36 cellular contexts compared by ENCODE assay signal in genomic region chr1:182735343-182735742, GRCh38. TPM values are rescaled to one million over a fixed set of nuclear protein-coding genes. Genes with fewer than 3 reads are reported as not detected.
"Had no signal": no experiment of that assay in that cellular context is flagged by ENCODE, and none has a peak within 500 bp of the region (broad histone marks: within the 10 kb centered on the region; RNA-seq: fewer than 3 reads in every experiment).

No MANE protein-coding gene starts in this region.

- ATAC-seq: activated CD8-positive, alpha-beta T cell treated with anti-CD3 and anti-CD28 coated beads for 36 hours; activated naive CD4-positive, alpha-beta T cell treated with anti-CD3 and anti-CD28 coated beads, Interleukin-2, amount 50 U/mL, for 72 hours; activated T-cell treated with anti-CD3 and anti-CD28 coated beads, Interleukin-2, amount 50 U/mL, for 4 hours; activated T-cell treated with anti-CD3 and anti-CD28 coated beads, Interleukin-2, amount 50 U/mL, for 72 hours; activated T-helper 17 cell treated with anti-CD3 and anti-CD28 coated beads, Interleukin-2, amount 50 U/mL, for 72 hours; body of pancreas had no signal

- H3K4me3 Mint-ChIP-seq: activated B cell treated with CpG ODN at 0.5 μM for 24 hours; activated CD4-positive, alpha-beta memory T cell treated with anti-CD3 and anti-CD28 coated beads for 36 hours; activated CD4-positive, alpha-beta T cell treated with anti-CD3 and anti-CD28 coated beads, Interleukin-2, amount 10 ng/mL, durations not matched to agents 24 days and 14 days; activated CD8-positive, alpha-beta T cell treated with anti-CD3 and anti-CD28 coated beads for 36 hours; activated naive CD4-positive, alpha-beta T cell treated with anti-CD3 and anti-CD28 coated beads for 36 hours; activated naive CD8-positive, alpha-beta T cell treated with anti-CD3 and anti-CD28 coated beads for 36 hours; activated T-cell treated with anti-CD3 and anti-CD28 coated beads, Interleukin-2, amount 50 U/mL, for 4 hours; activated T-cell treated with anti-CD3 and anti-CD28 coated beads, Interleukin-2, amount 50 U/mL, for 72 hours; activated T-helper 1 cell treated with anti-CD3 and anti-CD28 coated beads, Interleukin-12 subunit alpha, Interleukin-12 subunit beta, Interleukin-2, Interleukin-4 antibody, amounts not matched to agents 30 ng/mL and 10 ng/mL and 1 ng/mL, durations not matched to agents 14 hours and 24 hours and 36 hours; activated T-helper 17 cell treated with anti-CD3 and anti-CD28 coated beads, Interleukin-2, amount 50 U/mL, for 72 hours; T-helper 1 cell treated with Interleukin-12 subunit alpha and Interleukin-12 subunit beta and Interleukin-4 antibody, amounts not matched to agents 30 μg/mL and 1 μg/mL, for 36 hours; T-helper 2 cell treated with Interferon-gamma antibody and Interleukin-4, amounts not matched to agents 5 μg/mL and 100 μg/mL, for 36 hours had no signal

- H3K27ac ChIP-seq: adrenal gland, body of pancreas, brain microvascular endothelial cell, breast epithelium, VCaP had no signal

- H3K4me1 Mint-ChIP-seq: activated B cell treated with CpG ODN at 0.5 μM for 24 hours; activated T-helper 17 cell treated with anti-CD3 and anti-CD28 coated beads, Interleukin-2, amount 50 U/mL, for 72 hours had no signal

- H3K27ac Mint-ChIP-seq: activated B cell treated with CpG ODN at 0.5 μM for 24 hours; activated CD4-positive, alpha-beta memory T cell treated with anti-CD3 and anti-CD28 coated beads for 36 hours; activated CD4-positive, alpha-beta T cell treated with anti-CD3 and anti-CD28 coated beads, Interleukin-2, amount 10 ng/mL, durations not matched to agents 24 days and 14 days; activated CD8-positive, alpha-beta T cell treated with anti-CD3 and anti-CD28 coated beads for 36 hours; activated naive CD4-positive, alpha-beta T cell treated with anti-CD3 and anti-CD28 coated beads for 36 hours; activated naive CD4-positive, alpha-beta T cell treated with anti-CD3 and anti-CD28 coated beads, Interleukin-2, amount 50 U/mL, for 72 hours; activated naive CD8-positive, alpha-beta T cell treated with anti-CD3 and anti-CD28 coated beads for 36 hours; activated T-cell treated with anti-CD3 and anti-CD28 coated beads, Interleukin-2, amount 50 U/mL, for 72 hours; activated T-helper 1 cell treated with anti-CD3 and anti-CD28 coated beads, Interleukin-12 subunit alpha, Interleukin-12 subunit beta, Interleukin-2, Interleukin-4 antibody, amounts not matched to agents 30 ng/mL and 10 ng/mL and 1 ng/mL, durations not matched to agents 14 hours and 24 hours and 36 hours; activated T-helper 17 cell treated with anti-CD3 and anti-CD28 coated beads, Interleukin-2, amount 50 U/mL, for 72 hours; T-helper 1 cell treated with Interleukin-12 subunit alpha and Interleukin-12 subunit beta and Interleukin-4 antibody, amounts not matched to agents 30 μg/mL and 1 μg/mL, for 36 hours; T-helper 2 cell treated with Interferon-gamma antibody and Interleukin-4, amounts not matched to agents 5 μg/mL and 100 μg/mL, for 36 hours had no signal

- H3K4me1 ChIP-seq: body of pancreas, breast epithelium had no signal

- H3K27me3 ChIP-seq: adrenal gland, body of pancreas, brain microvascular endothelial cell, breast epithelium had no signal

- H3K9me3 ChIP-seq: body of pancreas, breast epithelium had no signal

- H3K4me3 ChIP-seq: adrenal gland, body of pancreas, breast epithelium had no signal

- H3K9me3 Mint-ChIP-seq: activated B cell treated with CpG ODN at 0.5 μM for 24 hours; activated CD4-positive, alpha-beta memory T cell treated with anti-CD3 and anti-CD28 coated beads for 36 hours; activated naive CD4-positive, alpha-beta T cell treated with anti-CD3 and anti-CD28 coated beads, Interleukin-2, amount 50 U/mL, for 72 hours; activated T-helper 17 cell treated with anti-CD3 and anti-CD28 coated beads, Interleukin-2, amount 50 U/mL, for 72 hours; T-helper 2 cell treated with Interferon-gamma antibody and Interleukin-4, amounts not matched to agents 5 μg/mL and 100 μg/mL, for 36 hours had no signal

- H3K36me3 Mint-ChIP-seq: activated CD4-positive, alpha-beta memory T cell treated with anti-CD3 and anti-CD28 coated beads for 36 hours; activated naive CD4-positive, alpha-beta T cell treated with anti-CD3 and anti-CD28 coated beads, Interleukin-2, amount 50 U/mL, for 72 hours; activated naive CD8-positive, alpha-beta T cell treated with anti-CD3 and anti-CD28 coated beads for 36 hours had no signal

- DNase-seq: activated B cell treated with CpG ODN at 0.5 μM for 24 hours; activated CD4-positive, alpha-beta memory T cell treated with anti-CD3 and anti-CD28 coated beads for 36 hours; activated CD4-positive, alpha-beta T cell treated with anti-CD3 and anti-CD28 coated beads for 4 hours; activated CD4-positive, alpha-beta T cell treated with anti-CD3 and anti-CD28 coated beads, Interleukin-2, amount 10 ng/mL, durations not matched to agents 24 days and 14 days; activated CD4-positive, alpha-beta T cell treated with anti-CD3 and anti-CD28 coated beads, Interleukin-2, amount 50 U/mL, for 1 hour; activated CD4-positive, alpha-beta T cell treated with anti-CD3 and anti-CD28 coated beads, Interleukin-2, amount 50 U/mL, for 4 hours; activated CD4-positive, CD25-positive, alpha-beta regulatory T cell treated with anti-CD3 and anti-CD28 coated beads, Interleukin-2, amount 50 U/mL, for 72 hours; activated CD8-positive, alpha-beta memory T cell treated with anti-CD3 and anti-CD28 coated beads, Interleukin-2, amount 50 U/mL, for 4 hours; activated CD8-positive, alpha-beta T cell treated with anti-CD3 and anti-CD28 coated beads for 36 hours; activated effector memory CD4-positive, alpha-beta T cell treated with anti-CD3 and anti-CD28 coated beads, Interleukin-2, amount 50 U/mL, for 16 hours; activated gamma-delta T cell treated with Interleukin-2 at 50 U/mL for 16 hours; activated naive CD4-positive, alpha-beta T cell; activated naive CD4-positive, alpha-beta T cell treated with anti-CD3 and anti-CD28 coated beads for 36 hours; activated naive CD4-positive, alpha-beta T cell treated with anti-CD3 and anti-CD28 coated beads, Interleukin-2, amount 50 U/mL, for 16 hours; activated naive CD8-positive, alpha-beta T cell treated with anti-CD3 and anti-CD28 coated beads for 36 hours; activated T-cell treated with anti-CD3 and anti-CD28 coated beads for 4 hours; activated T-cell treated with anti-CD3 and anti-CD28 coated beads, Interleukin-2, amount 50 U/mL, for 1 hour; activated T-cell treated with anti-CD3 and anti-CD28 coated beads, Interleukin-2, amount 50 U/mL, for 4 hours; activated T-cell treated with anti-CD3 and anti-CD28 coated beads, Interleukin-2, amount 50 U/mL, for 72 hours; adrenal gland; amniotic stem cell; aorta; body of pancreas; brain microvascular endothelial cell; central memory CD4-positive, alpha-beta T cell; T-helper 2 cell; T-helper 9 cell had no signal

- H3K36me3 ChIP-seq: adrenal gland, brain microvascular endothelial cell, breast epithelium had no signal

RNA-seq across cellular contexts. Expression of gene RGS8, which starts 51.0 kb away (rescaled TPM):
- total RNA-seq: activated B cell treated with CpG ODN at 0.5 μM for 24 hours; activated CD4-positive, alpha-beta T cell treated with anti-CD3 and anti-CD28 coated beads, Interleukin-2, amount 10 ng/mL, durations not matched to agents 24 days and 14 days; activated CD8-positive, alpha-beta memory T cell treated with anti-CD3 and anti-CD28 coated beads for 36 hours; activated CD8-positive, alpha-beta T cell treated with anti-CD3 and anti-CD28 coated beads for 36 hours; activated naive CD4-positive, alpha-beta T cell treated with anti-CD3 and anti-CD28 coated beads for 36 hours; activated naive CD4-positive, alpha-beta T cell treated with anti-CD3 and anti-CD28 coated beads, Interleukin-2, amount 50 U/mL, for 72 hours; activated naive CD8-positive, alpha-beta T cell treated with anti-CD3 and anti-CD28 coated beads for 36 hours; activated T-cell treated with anti-CD3 and anti-CD28 coated beads, Interleukin-2, amount 50 U/mL, for 4 hours; activated T-helper 1 cell treated with anti-CD3 and anti-CD28 coated beads, Interleukin-12 subunit alpha, Interleukin-12 subunit beta, Interleukin-2, Interleukin-4 antibody, amounts not matched to agents 30 ng/mL and 10 ng/mL and 1 ng/mL, durations not matched to agents 14 hours and 24 hours and 36 hours; body of pancreas; breast epithelium; cardiac septum had no signal
- polyA plus RNA-seq: aorta had no signal
